Comparison of ENCODE assay signal across 8 cellular contexts in genomic region chrX:145475725-145476124, GRCh38.
"Had no signal": no experiment of that assay in that cellular context is flagged by ENCODE, and none has a peak within 500 bp of the region (broad histone marks: within the 10 kb centered on the region; RNA-seq: fewer than 3 reads in every experiment).

No MANE protein-coding gene starts in this region.

- DNase-seq: GM23248, GOT3, H9, HCEC 1CT, IMR-90, KG1 had no signal

- H3K9ac ChIP-seq: GM23248 had no signal

- H2AFZ ChIP-seq: GM23248 had no signal

- ATAC-seq: K562 had no signal

- H3K27ac ChIP-seq: GM23248 had no signal

- FAIRE-seq: HTR-8/SVneo, K562 had no signal

- H3K4me3 ChIP-seq: GM23248, K562 had no signal
